1 cellular context compared by ENCODE assay signal in genomic region chr13:28336193-28336657, GRCh38.
A peak's percentile ranks its signal among the peaks of the same experiment; 100 is the strongest.
TF ChIP-seq lines count a peak whose summit lies in the region.

No MANE protein-coding gene starts in this region.

TF ChIP-seq in HEK293, 187 proteins besides CTCF, POLR2A, EP300 and RAD21 (continued from another document and continues in another):
- no peak for TF ChIP-seq TSHZ1 (tag by site-specific recombination; IDR thresholded peaks at IDR 0.05; ENCODE audit: borderline replicate concordance)
- TF ChIP-seq ZNF132 (tag by site-specific recombination; IDR thresholded peaks at IDR 0.05; ENCODE audit: borderline replicate concordance): no peak
- no peak for TF ChIP-seq ZNF155 (tag by site-specific recombination; IDR thresholded peaks at IDR 0.05)
- TF ChIP-seq ZNF341 (tag by site-specific recombination; IDR thresholded peaks at IDR 0.05; ENCODE audit: low read depth): no peak
- no peak for TF ChIP-seq ZSCAN23 (tag by site-specific recombination; IDR thresholded peaks at IDR 0.05)
- TF ChIP-seq ZNF133 (tag by site-specific recombination; IDR thresholded peaks at IDR 0.05): no peak
- TF ChIP-seq TCF7L2 (IDR thresholded peaks at IDR 0.05; ENCODE audit: borderline replicate concordance, low read depth, low read length): peak; percentile 80; the same call in 1 of the 2 replicates
- peak; percentile 17; the same call in 1 of the 2 replicates for TF ChIP-seq ZNF692 (tag by site-specific recombination; IDR thresholded peaks at IDR 0.05)
- no peak for TF ChIP-seq HOXD13 (CRISPR knock-in tag; IDR thresholded peaks at IDR 0.05; ENCODE audit: borderline replicate concordance)
- no peak for TF ChIP-seq WT1 (tag by site-specific recombination; IDR thresholded peaks at IDR 0.05)
- no peak for TF ChIP-seq ZNF585B (tag by site-specific recombination; IDR thresholded peaks at IDR 0.05)
- TF ChIP-seq REST (tag by site-specific recombination; IDR thresholded peaks at IDR 0.05): no peak
- TF ChIP-seq ZNF510 (tag by site-specific recombination; IDR thresholded peaks at IDR 0.05; ENCODE audit: insufficient replicate concordance): no peak
- TF ChIP-seq ZNF23 (tag by site-specific recombination; IDR thresholded peaks at IDR 0.05; ENCODE audit: borderline replicate concordance): no peak
- TF ChIP-seq ZNF548 (tag by site-specific recombination; IDR thresholded peaks at IDR 0.05): no peak
- no peak for TF ChIP-seq GLIS2 (tag by site-specific recombination; IDR thresholded peaks at IDR 0.05)
- peak; percentile 56 for TF ChIP-seq IKZF3 (tag by site-specific recombination; IDR thresholded peaks at IDR 0.05)
- TF ChIP-seq ZNF600 (tag by site-specific recombination; IDR thresholded peaks at IDR 0.05): peak; percentile 71
- TF ChIP-seq HOXA7 (CRISPR knock-in tag; IDR thresholded peaks at IDR 0.05; ENCODE audit: borderline replicate concordance): no peak
- TF ChIP-seq INSM2 (tag by site-specific recombination; IDR thresholded peaks at IDR 0.05): no peak
- no peak for TF ChIP-seq ZNF350 (tag by site-specific recombination; IDR thresholded peaks at IDR 0.05)
- no peak for TF ChIP-seq ZNF114 (tag by site-specific recombination; IDR thresholded peaks at IDR 0.05)
- peak; percentile 26; the same call in 1 of the 2 replicates for TF ChIP-seq ZBTB49 (tag by site-specific recombination; IDR thresholded peaks at IDR 0.05; ENCODE audit: low read depth)
- no peak for TF ChIP-seq ZNF777 (tag by site-specific recombination; IDR thresholded peaks at IDR 0.05; ENCODE audit: borderline replicate concordance)
- TF ChIP-seq ZNF654 (tag by site-specific recombination; IDR thresholded peaks at IDR 0.05; ENCODE audit: low read depth): no peak
- no peak for TF ChIP-seq ZBTB6 (tag by site-specific recombination; IDR thresholded peaks at IDR 0.05)
- TF ChIP-seq ZXDB (tag by site-specific recombination; IDR thresholded peaks at IDR 0.05): peak; percentile 73
- TF ChIP-seq AEBP2 (tag by site-specific recombination; IDR thresholded peaks at IDR 0.05; ENCODE audit: borderline replicate concordance): no peak
- no peak for TF ChIP-seq ZNF549 (tag by site-specific recombination; IDR thresholded peaks at IDR 0.05)
- no peak for TF ChIP-seq ZNF274 (IDR thresholded peaks at IDR 0.05; ENCODE audit: low read length)
- no peak for TF ChIP-seq ZNF274 (tag by site-specific recombination; IDR thresholded peaks at IDR 0.05; ENCODE audit: borderline replicate concordance)
- TF ChIP-seq ZNF707 (tag by site-specific recombination; IDR thresholded peaks at IDR 0.05): no peak
- no peak for TF ChIP-seq MZF1 (tag by site-specific recombination; IDR thresholded peaks at IDR 0.05; ENCODE audit: borderline replicate concordance)
- TF ChIP-seq ZNF704 (tag by site-specific recombination; IDR thresholded peaks at IDR 0.05): no peak
- TF ChIP-seq ZNF596 (tag by site-specific recombination; IDR thresholded peaks at IDR 0.05): no peak
- no peak for TF ChIP-seq ZNF394 (tag by site-specific recombination; IDR thresholded peaks at IDR 0.05; ENCODE audit: borderline replicate concordance)
- no peak for TF ChIP-seq ZNF302 (tag by site-specific recombination; IDR thresholded peaks at IDR 0.05; ENCODE audit: low read depth)
- TF ChIP-seq ZNF121 (tag by site-specific recombination; IDR thresholded peaks at IDR 0.05): no peak
- TF ChIP-seq GLIS1 (tag by site-specific recombination; IDR thresholded peaks at IDR 0.05): no peak
- TF ChIP-seq BCL11B (tag by site-specific recombination; IDR thresholded peaks at IDR 0.05; ENCODE audit: low read depth): peak; percentile 61; the same call in 1 of the 2 replicates
- TF ChIP-seq YY1 (tag by site-specific recombination; IDR thresholded peaks at IDR 0.05): no peak
- TF ChIP-seq ZNF366 (tag by site-specific recombination; conservative IDR thresholded peaks at IDR 0.05): no peak
- no peak for TF ChIP-seq ZNF362 (tag by site-specific recombination; IDR thresholded peaks at IDR 0.05)
- TF ChIP-seq ZNF501 (tag by site-specific recombination; IDR thresholded peaks at IDR 0.05): no peak
- TF ChIP-seq SCRT2 (tag by site-specific recombination; IDR thresholded peaks at IDR 0.05): no peak
- no peak for TF ChIP-seq ZNF221 (tag by site-specific recombination; IDR thresholded peaks at IDR 0.05; ENCODE audit: borderline replicate concordance)
- TF ChIP-seq ZNF677 (tag by site-specific recombination; IDR thresholded peaks at IDR 0.05): no peak
- no peak for TF ChIP-seq KLF8 (tag by site-specific recombination; IDR thresholded peaks at IDR 0.05)
- TF ChIP-seq ZFHX2 (tag by site-specific recombination; conservative IDR thresholded peaks at IDR 0.05): no peak
- no peak for TF ChIP-seq ZNF48 (tag by site-specific recombination; IDR thresholded peaks at IDR 0.05)
- 0 out of 2 replicates have a peak, but pooled peaks have one; percentile 26 for TF ChIP-seq ZBTB8A (tag by site-specific recombination; IDR thresholded peaks at IDR 0.05)
